ENCODE assay signal across 8 cellular contexts in the genomic region with DNA sequence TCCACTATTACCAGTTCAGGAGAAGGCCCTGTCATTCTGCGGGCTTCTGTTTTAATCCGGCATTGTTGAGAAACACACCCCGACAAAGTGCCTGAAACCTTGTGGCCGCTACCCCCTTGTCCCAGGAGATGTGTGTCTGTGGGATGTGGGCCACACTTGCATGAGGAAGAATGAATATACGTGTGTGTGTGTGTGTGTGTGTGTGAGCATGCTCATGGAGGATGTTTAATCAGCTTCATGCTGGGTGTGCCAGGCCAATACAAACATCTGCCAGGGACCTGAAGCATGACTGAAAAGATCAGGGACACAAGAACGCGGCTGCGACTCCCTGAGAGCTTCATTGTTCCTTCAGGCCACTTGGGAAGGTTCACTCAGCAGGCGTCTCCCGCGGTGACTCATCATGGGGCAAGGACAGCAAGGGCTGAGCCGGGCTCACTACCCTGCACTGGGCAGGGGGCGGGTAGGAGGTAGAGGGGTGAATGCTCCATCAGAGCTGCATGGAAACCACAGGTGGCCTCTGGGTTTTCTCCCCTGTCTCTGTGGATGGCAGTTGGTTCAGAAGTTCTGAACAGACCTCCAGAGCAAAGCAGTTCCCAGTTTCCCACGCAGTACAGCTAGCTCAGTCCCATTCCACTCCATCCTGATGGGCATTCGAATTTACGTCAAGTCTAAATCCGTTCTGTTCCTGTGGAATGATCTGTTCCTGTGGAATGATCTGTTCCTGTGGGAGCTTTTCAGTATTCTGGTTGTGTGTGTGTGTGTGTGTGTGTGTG.
DNase-seq lines count a peak whose midpoint lies in the region; ATAC-seq and TF ChIP-seq lines count a peak whose summit lies in the region.

No MANE protein-coding gene starts in this region.

- H3K4me1 Mint-ChIP-seq in stimulated activated naive B cell treated with anti-CD40 and anti-IgM and Interleukin-4, amounts not matched to agents 10 μg/mL and 1 μg/mL and 100 μg/mL, for 72 hours, result peaks cover 55 to 90% of the 10 kb centered on the region in 2 donors

- H3K4me3 ChIP-seq in brain microvascular endothelial cell (ENCODE audit: low read depth, low read length), result no peak overlapping the region

- no peaks in the 10 kb centered on the region for H3K9me3 Mint-ChIP-seq in stimulated activated naive B cell treated with anti-CD40 and anti-IgM and Interleukin-4, amounts not matched to agents 10 μg/mL and 1 μg/mL and 100 μg/mL, for 72 hours

- peaks cover 0 to 3% of the 10 kb centered on the region in 2 donors for H3K36me3 Mint-ChIP-seq in stimulated activated naive B cell treated with anti-CD40 and anti-IgM and Interleukin-4, amounts not matched to agents 10 μg/mL and 1 μg/mL and 100 μg/mL, for 72 hours

- H3K27me3 Mint-ChIP-seq in stimulated activated naive B cell treated with anti-CD40 and anti-IgM and Interleukin-4, amounts not matched to agents 10 μg/mL and 1 μg/mL and 100 μg/mL, for 72 hours, result no peaks in the 10 kb centered on the region

- peak overlapping the region; percentile 95 for H3K27ac Mint-ChIP-seq in stimulated activated naive B cell treated with anti-CD40 and anti-IgM and Interleukin-4, amounts not matched to agents 10 μg/mL and 1 μg/mL and 100 μg/mL, for 72 hours

- peak overlapping the region; percentile 99 for H3K27ac ChIP-seq in brain microvascular endothelial cell
- H3K27ac ChIP-seq in layer of hippocampus (ENCODE audit: low read depth, low read length), result peak overlapping the region; percentile 100

- in situ Hi-C loops in brain microvascular endothelial cell (cut with HindIII; ENCODE audit: low pct_ligation_motif_present, low sequenced_read_pairs), result no loop called here

- H3K36me3 ChIP-seq in brain microvascular endothelial cell (replicated peaks), result no peaks in the 10 kb centered on the region

- peak; percentile 63 for DNase-seq in activated effector memory CD4-positive, alpha-beta T cell treated with anti-CD3 and anti-CD28 coated beads, Interleukin-2, amount 50 U/mL, for 16 hours
- DNase-seq in activated effector memory CD4-positive, alpha-beta T cell treated with Interleukin-2 at 50 U/mL for 16 hours, result no peak
- peak; percentile 93 for DNase-seq in NCI-H226
- peak; percentile 93 for DNase-seq in brain microvascular endothelial cell
- peak; percentile 39 for DNase-seq in stimulated activated naive B cell treated with anti-CD40 and anti-IgM and Interleukin-4, amounts not matched to agents 10 μg/mL and 1 μg/mL and 100 μg/mL, for 72 hours
- no peak for DNase-seq in kidney glomerular epithelial cell (lab: John Stamatoyannopoulos, UW)

- TF ChIP-seq CTCF in brain microvascular endothelial cell (IDR thresholded peaks at IDR 0.05; ENCODE audit: low read depth, low read length, missing control alignments), result no peak

- peak in 1 of 2 donors; percentile 14 for ATAC-seq in stimulated activated naive B cell treated with anti-CD40 and anti-IgM and Interleukin-4, amounts not matched to agents 10 μg/mL and 1 μg/mL and 100 μg/mL, for 72 hours (replicated peaks)
- ATAC-seq in GM19328 (IDR thresholded peaks at IDR 0.05; ENCODE audit: unreplicated experiment), result no peak

- H3K4me3 Mint-ChIP-seq in stimulated activated naive B cell treated with anti-CD40 and anti-IgM and Interleukin-4, amounts not matched to agents 10 μg/mL and 1 μg/mL and 100 μg/mL, for 72 hours, result peak overlapping the region; percentile 73 to 82

- H3K27me3 ChIP-seq in brain microvascular endothelial cell (replicated peaks) (no peaks in the 10 kb centered on the region), layer of hippocampus (ENCODE audit: control insufficient read depth, insufficient read depth, low read length) (peaks cover 4% of the 10 kb centered on the region)

Comparison
In these comparisons a context has a peak if more than half of its experiments do, and no peak if none do; other contexts are left out.
1. DNase-seq: peak in activated effector memory CD4-positive, alpha-beta T cell treated with anti-CD3 and anti-CD28 coated beads, Interleukin-2, amount 50 U/mL, for 16 hours (single experiment), NCI-H226 (single experiment), brain microvascular endothelial cell (single experiment) and stimulated activated naive B cell treated with anti-CD40 and anti-IgM and Interleukin-4, amounts not matched to agents 10 μg/mL and 1 μg/mL and 100 μg/mL, for 72 hours (single experiment); none in activated effector memory CD4-positive, alpha-beta T cell treated with Interleukin-2 at 50 U/mL for 16 hours (single experiment) and kidney glomerular epithelial cell (single experiment).